ENCODE assay signal across 8 cellular contexts in the genomic region with DNA sequence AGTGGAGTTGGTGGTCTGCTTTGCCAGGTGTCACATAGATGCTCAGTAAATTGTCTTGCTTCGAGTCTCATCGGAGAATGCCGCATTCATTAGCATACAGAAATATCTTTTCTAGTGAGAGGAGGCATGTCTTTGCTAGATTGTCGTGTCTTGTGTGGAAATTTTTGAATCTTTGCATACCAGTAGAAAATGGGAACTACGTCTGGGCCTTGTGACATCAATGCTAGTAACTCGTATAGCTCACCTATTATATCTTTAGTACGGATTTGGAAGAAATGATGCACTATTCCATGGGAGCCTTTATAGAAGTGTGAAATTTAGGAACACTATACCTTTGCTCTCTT. TPM values are rescaled to one million over a fixed set of nuclear protein-coding genes. Genes with fewer than 3 reads are reported as not detected.
DNase-seq lines count a peak whose midpoint lies in the region; ATAC-seq, FAIRE-seq and TF ChIP-seq lines count a peak whose summit lies in the region.

No MANE protein-coding gene starts in this region.

- H3K36me3 ChIP-seq in ES-I3 (ENCODE audit: insufficient read depth, low read length) (peaks cover 9% of the 10 kb centered on the region), GM12878 (ENCODE audit: control insufficient read depth in 2 of 2, insufficient read depth in 2 of 2, low read length in 1 of 2) (peaks cover 0 to 17% of the 10 kb centered on the region in 2 experiments; a peak in 2 of 4 replicates), lung (ENCODE audit: control insufficient read depth in 2 of 2, insufficient read depth in 2 of 2, low read length in 2 of 2) (peaks cover 4 to 15% of the 10 kb centered on the region in 2 donors), aorta (ENCODE audit: control insufficient read depth in 1 of 2, insufficient read depth in 2 of 2, low read length in 1 of 2) (no peaks in the 10 kb centered on the region)

- in situ Hi-C loops in GM12878 (cut with MboI): no loop called here

- BruUV-seq in GM12878 (replicated peaks; lab: Mats Ljungman, UMichigan): no TSS peak

- RAD21 ChIA-PET in GM12878 (lab: Charles Lee; ENCODE audit: unreplicated experiment): interaction anchor here (0.8 to 1.6 kb wide), 4 partner anchors 32 to 302 kb away, joined by 3 to 4 read pairs (median 4); no protein-coding TSS in a partner anchor

- TF ChIP-seq CTCF in GM12878 (IDR thresholded peaks at IDR 0.05 in 2 of 3, conservative IDR thresholded peaks at IDR 0.05 in 1 of 3; ENCODE audit: control insufficient read depth in 2 of 3, extremely low read depth in 1 of 3, insufficient read depth in 1 of 3, low read depth in 3 of 3, low read length in 3 of 3) (no peak), lung (IDR thresholded peaks at IDR 0.05; ENCODE audit: control extremely low read depth, extremely low read depth) (no peak), omental fat pad (IDR thresholded peaks at IDR 0.05) (no peak)

- no peak for TF ChIP-seq RAD21 in GM12878 (IDR thresholded peaks at IDR 0.05; ENCODE audit: insufficient read depth, low read depth, low read length)

- peak; percentile 20 for ATAC-seq in GM21529 (IDR thresholded peaks at IDR 0.05; ENCODE audit: unreplicated experiment)
- ATAC-seq in GM12878: peak; percentile 30
- no peak for ATAC-seq in lung (ENCODE audit: insufficient read depth, low FRiP score)
- peak; percentile 26 for ATAC-seq in aorta (ENCODE audit: low FRiP score)
- ATAC-seq in omental fat pad (ENCODE audit: low FRiP score): no peak

- no peaks in the 10 kb centered on the region for H4K20me1 ChIP-seq in GM12878 (ENCODE audit: control insufficient read depth, insufficient read depth)

- H3K9me3 ChIP-seq in ES-I3 (ENCODE audit: control insufficient read depth, insufficient read depth, low read length) (no peaks in the 10 kb centered on the region), GM12878 (replicated peaks; ENCODE audit: control insufficient read depth, insufficient read depth, low read length) (no peaks in the 10 kb centered on the region), lung (ENCODE audit: control insufficient read depth in 2 of 2, insufficient read depth in 1 of 2, low read length in 1 of 2) (no peaks in the 10 kb centered on the region), aorta (ENCODE audit: control insufficient read depth, low read length) (no peaks in the 10 kb centered on the region)

- TF ChIP-seq EP300 in GM12878 (IDR thresholded peaks at IDR 0.05; ENCODE audit: borderline replicate concordance in 1 of 2, control insufficient read depth in 1 of 2, low read depth in 2 of 2, low read length in 2 of 2): no peak

- CTCF ChIA-PET in GM12878 (lab: Yijun Ruan, JAX): interaction anchor here (0.7 to 1.0 kb wide), 3 partner anchors 13 to 301 kb away, joined by 3 to 4 read pairs (median 3); no protein-coding TSS in a partner anchor

- peaks cover 47% of the 10 kb centered on the region for H3K79me2 ChIP-seq in GM12878 (ENCODE audit: control insufficient read depth, insufficient read depth, low read length)

- intact Hi-C loops in GM12878 (cut with micrococcal nuclease; ENCODE audit: unreplicated experiment) (loop anchor here (5.0 to 10.0 kb wide), 2 partner anchors 141 to 306 kb away; no protein-coding TSS in a partner anchor), aorta (cut with DNase I) (loop anchor here in 1 of 2 donors (5.0 kb wide), 1 partner anchor 64 kb away; the partner anchor contains the start of gene UAP1)

- peak overlapping the region; percentile 90 for H3K27ac ChIP-seq in GM12878 (ENCODE audit: control insufficient read depth, insufficient read depth)
- peak overlapping the region; percentile 97 to 98 for H3K27ac ChIP-seq in lung (ENCODE audit: low read depth in 1 of 2, low read length in 1 of 2)
- peak overlapping the region in 1 of 2 donors; percentile 49 for H3K27ac ChIP-seq in aorta (ENCODE audit: low read depth in 1 of 2, low read length in 2 of 2)

- POLR2A ChIA-PET in GM12878 (lab: Charles Lee): interaction anchor here (0.5 to 0.8 kb wide), 3 partner anchors 9 to 137 kb away, joined by 3 to 4 read pairs (median 3); no protein-coding TSS in a partner anchor

- FAIRE-seq in GM12878 (lab: Jason Lieb, UNC): no peak

- H3K4me2 ChIP-seq in GM12878 (ENCODE audit: control insufficient read depth, insufficient read depth): peak overlapping the region; percentile 19

- H2AFZ ChIP-seq in GM12878 (ENCODE audit: control insufficient read depth, low read depth, low read length): peak overlapping the region; percentile 86; the same call in 1 of the 2 replicates

- DNase-seq in Kasumi-1 (lab: John Stamatoyannopoulos, UW) (peak; percentile 41 to 58), GM12878 (ENCODE audit: low read depth, low spot score) (no peak), lung (ENCODE audit: low spot score) (no peak), aorta (no peak), omental fat pad (ENCODE audit: low spot score) (no peak), iPS-NIHi7 (ENCODE audit: extremely low spot score) (no peak)

- no peaks in the 10 kb centered on the region; the same call in 1 of the 2 replicates for H3K4me1 ChIP-seq in ES-I3 (ENCODE audit: insufficient read depth, low read length)
- no peaks in the 10 kb centered on the region for H3K4me1 ChIP-seq in GM12878 (ENCODE audit: control insufficient read depth, insufficient read depth, low read length)
- H3K4me1 ChIP-seq in lung (ENCODE audit: control insufficient read depth in 2 of 2, insufficient read depth in 2 of 2, low read length in 2 of 2): peaks cover 0 to 4% of the 10 kb centered on the region in 2 donors
- peaks cover 0 to 4% of the 10 kb centered on the region in 2 donors for H3K4me1 ChIP-seq in aorta (ENCODE audit: control insufficient read depth in 1 of 2, insufficient read depth in 2 of 2, low read length in 2 of 2)

- 2% methylated on average over 7 of the region's 7 CpGs for WGBS in GM12878 (ENCODE audit: insufficient coverage, insufficient replicate concordance, low lambda C conversion rate, missing lambda C conversion rate)
- 1% methylated on average over 7 of the region's 7 CpGs for whole genome bisulfite sequencing in lung, 2 donors
- 1% methylated on average over 7 of the region's 7 CpGs for WGBS in aorta, 2 donors

- H3K9ac ChIP-seq in ES-I3 (ENCODE audit: low read depth, low read length) (peak overlapping the region; percentile 96), GM12878 (ENCODE audit: control insufficient read depth, insufficient read depth, low read length) (peak overlapping the region; percentile 92)

- H3K4me3 ChIP-seq in GM12878 (peak overlapping the region; percentile 92), lung (peak overlapping the region; percentile 100), aorta (ENCODE audit: low read length in 2 of 2) (peak overlapping the region; percentile 55 to 78)

- H3K27me3 ChIP-seq in GM12878 (replicated peaks in 1 of 2; ENCODE audit: control insufficient read depth in 2 of 2, insufficient read depth in 2 of 2, low read length in 1 of 2): no peaks in the 10 kb centered on the region
- no peaks in the 10 kb centered on the region for H3K27me3 ChIP-seq in lung (ENCODE audit: control insufficient read depth, insufficient read depth)
- no peaks in the 10 kb centered on the region for H3K27me3 ChIP-seq in aorta (ENCODE audit: control insufficient read depth in 1 of 2, insufficient read depth in 2 of 2, low read length in 1 of 2)

- SMC1A ChIA-PET in GM12878 (lab: Charles Lee; ENCODE audit: uncharacterized antibody, unreplicated experiment): interaction anchor here (0.6 to 1.4 kb wide), 6 partner anchors 9 to 460 kb away, joined by 3 to 5 read pairs (median 3); no protein-coding TSS in a partner anchor

- TF ChIP-seq POLR2A in GM12878 (IDR thresholded peaks at IDR 0.05; ENCODE audit: low read depth, low read length): no peak

TF ChIP-seq in GM12878, 131 proteins besides CTCF, POLR2A, EP300 and RAD21:
- TF ChIP-seq ZNF24 (IDR thresholded peaks at IDR 0.05) (0 out of 2 replicates have a peak, but pooled peaks have one; percentile 26), E2F8 (IDR thresholded peaks at IDR 0.05; ENCODE audit: low read depth, partially characterized antibody) (no peak)

RNA-seq across cellular contexts. Expression of gene UHMK1, which starts 0.8 kb away (rescaled TPM):
- total RNA-seq in GM12878 (2013; cell fraction: nucleolus; rRNA removed): 56.8 and 59.3 TPM in 2 replicates
- total RNA-seq in GM12878 (2014; rRNA removed) (37.2 and 48.3 TPM in 2 replicates), GM12878 (2014; rRNA removed; fragmentation: Illumina TruSeq; extraction: Trizol) (42.4 and 43.3 TPM in 2 replicates), GM12878 (2021) (30.3 and 31.8 TPM in 2 replicates), lung (10 to 100 TPM; 45.9 to 63.0 TPM), aorta (10 to 100 TPM; 28.0 to 29.6 TPM), omental fat pad (10 to 100 TPM; 56.9 to 83.1 (median 71.5) TPM)
- 11.8 TPM for polyA plus RNA-seq in GM12878 (2011; ENCODE audit: low read depth)
- polyA plus RNA-seq in GM12878 (2011; rRNA removed) (52.7 and 83.5 TPM in 2 replicates), GM12878 (2014; fragmentation: Illumina TruSeq; extraction: Trizol) (28.2 and 36.4 TPM in 2 replicates), GM12878 (2014; fragmentation: Nextera tagmentation; extraction: Ambion mirVana) (10 to 100 TPM in 1 of 2 experiments, 1 to 10 TPM in 1; 5.7 to 12.9 TPM), GM12878 (2014; rRNA removed) (16.4 and 18.9 TPM in 2 replicates), GM12878 (2016; fragmentation: Nextera tagmentation; extraction: Ambion mirVana) (10 to 100 TPM; 20.0 to 28.4 TPM), lung (10 to 100 TPM; 17.5 to 19.2 TPM), aorta (10 to 100 TPM in 1 of 2 donors, 1 to 10 TPM in 1; 8.7 to 14.7 TPM)
- polyA plus RNA-seq in GM12878 (2011; cell fraction: cytosol; rRNA removed): 13.4 and 16.6 TPM in 2 replicates
- 18.5 and 21.8 TPM in 2 replicates for polyA plus RNA-seq in GM12878 (2011; cell fraction: nucleus; rRNA removed)
- polyA plus RNA-seq in GM12878 (2012): 22.8 and 25.3 TPM in 2 replicates
- polyA minus RNA-seq in GM12878 (2011; rRNA and poly(A)+ RNA removed): 43.2 and 62.6 TPM in 2 replicates
- polyA minus RNA-seq in GM12878 (2011; cell fraction: cytosol; rRNA and poly(A)+ RNA removed): 23.7 and 26.2 TPM in 2 replicates
- 16.9 and 18.6 TPM in 2 replicates for polyA minus RNA-seq in GM12878 (2011; cell fraction: nucleus; rRNA and poly(A)+ RNA removed)

Comparison
In these comparisons a context has a peak if more than half of its experiments do, and no peak if none do; other contexts are left out.
1. ATAC-seq: peak in GM21529 (single experiment), GM12878 (single experiment) and aorta (single experiment); none in lung (single experiment) and omental fat pad (single experiment).
2. DNase-seq: peak in Kasumi-1 (2 of 2); none in GM12878 (single experiment), lung (single experiment), aorta (0 of 2), omental fat pad (single experiment) and iPS-NIHi7 (single experiment).
3. Peak in every context shown above with its lines, with median percentiles within 50 percentile points of each other: H3K4me3 ChIP-seq.